In the genomic region with DNA sequence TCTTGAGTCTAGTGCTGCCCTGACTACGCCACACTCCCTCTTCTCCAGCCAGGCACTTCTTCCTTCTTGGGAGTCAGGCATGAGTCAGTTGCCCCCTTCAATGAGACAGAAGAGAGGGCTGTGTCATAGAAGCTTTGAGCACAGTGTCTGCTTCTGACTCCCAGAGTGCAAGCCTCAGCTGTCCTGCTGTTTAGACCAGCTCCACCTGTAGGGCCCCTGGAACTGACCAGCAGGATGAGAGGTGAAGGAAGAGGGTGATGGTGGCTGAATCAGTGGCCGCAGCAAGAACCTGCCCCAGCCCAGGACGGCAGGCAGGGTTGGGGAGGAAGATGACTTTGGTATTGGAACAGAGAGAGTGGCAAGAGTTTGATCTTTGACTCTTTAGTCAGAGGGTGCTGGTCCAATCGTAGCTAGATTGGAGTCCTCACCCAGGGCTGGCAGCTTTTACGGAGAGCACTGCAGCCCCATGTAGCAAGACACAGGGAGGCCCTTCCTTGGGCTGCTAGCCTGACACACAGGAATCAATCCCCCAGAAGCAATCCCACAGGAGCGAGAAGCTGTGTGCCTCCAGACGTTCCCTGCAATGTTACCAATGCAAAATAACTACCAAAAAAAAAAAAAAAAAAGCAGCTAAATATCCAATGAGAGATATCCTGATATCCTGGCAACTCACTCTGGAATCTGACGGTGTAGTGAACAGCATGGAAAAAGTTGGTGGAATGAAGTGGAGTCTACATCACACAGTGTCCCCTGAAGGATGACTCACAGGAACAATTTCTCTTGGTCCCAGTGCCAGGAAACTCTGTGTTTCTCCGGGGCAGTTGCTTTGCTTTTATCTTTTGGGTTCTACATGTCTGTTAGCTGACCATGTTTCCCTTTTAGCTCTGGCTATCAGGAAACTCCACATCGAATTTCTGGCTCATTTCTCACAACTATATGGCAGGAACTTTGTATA, we compare ENCODE assay signal across 6 cellular contexts. TPM values are rescaled to one million over a fixed set of nuclear protein-coding genes. Genes with fewer than 3 reads are reported as not detected.
DNase-seq lines count a peak whose midpoint lies in the region; TF ChIP-seq lines count a peak whose summit lies in the region.
"Had no signal": no experiment of that assay in that cellular context is flagged by ENCODE, and none has a peak within 500 bp of the region (broad histone marks: within the 10 kb centered on the region; RNA-seq: fewer than 3 reads in every experiment).

No MANE protein-coding gene starts in this region.

- intact Hi-C loops in uterus (cut with DNase I; ENCODE audit: low total_unique reads) = no loop called here

- H3K27ac ChIP-seq in uterus = peak overlapping the region; percentile 81 to 89

- TF ChIP-seq POLR2A in uterus (IDR thresholded peaks at IDR 0.05) = peak in 1 of 2 donors; percentile 8

- no peaks in the 10 kb centered on the region for H3K36me3 ChIP-seq in uterus

- H3K4me3 ChIP-seq in uterus = no peak overlapping the region

- H3K4me1 ChIP-seq in uterus = peaks cover 0 to 16% of the 10 kb centered on the region in 2 donors

- no peaks in the 10 kb centered on the region for H3K9me3 ChIP-seq in uterus

- TF ChIP-seq CTCF in uterus (IDR thresholded peaks at IDR 0.05) = no peak

- DNase-seq in T1000 (lab: John Stamatoyannopoulos, UW) (peak; percentile 45), hepatic stellate cell (ENCODE audit: low spot score) (peak; percentile 81), uterus (peak; percentile 60 to 82), NCI-H1694 treated with DMSO at 0.1 percent for 48 hours (lab: John Stamatoyannopoulos, UW) (no peak), HuH-7.5 (ENCODE audit: low spot score) (no peak)

- H3K27me3 ChIP-seq in uterus = no peaks in the 10 kb centered on the region

RNA-seq across cellular contexts. Expression of gene C10orf62, which starts 6.9 kb away (rescaled TPM):
- total RNA-seq in uterus = not detected
- total RNA-seq: mesothelial cell of epicardium had no signal

RNA-seq across cellular contexts. Expression of gene HOGA1, which starts 12.2 kb away (rescaled TPM):
- total RNA-seq in uterus = 1 to 10 TPM in 2 of 4 donors, under 1 TPM in 2; 0.26 to 2.5 (median 0.97) TPM

RNA-seq across cellular contexts. Expression of gene ANKRD2, which starts 23.8 kb away (rescaled TPM):
- under 1 TPM in 2 of 4 donors, not detected in 2; 0.43 to 0.48 TPM for total RNA-seq in uterus

RNA-seq across cellular contexts. Expression of gene MORN4, which starts 36.9 kb away (rescaled TPM):
- 10 to 100 TPM in 3 of 4 donors, 1 to 10 TPM in 1; 3.1 to 11.5 (median 10.8) TPM for total RNA-seq in uterus

RNA-seq across cellular contexts. Expression of gene PI4K2A, which starts 44.1 kb away (rescaled TPM):
- total RNA-seq in uterus = 10 to 100 TPM in 3 of 4 donors, 1 to 10 TPM in 1; 5.6 to 14.7 (median 11.9) TPM

Comparison
In these comparisons a context has a peak if more than half of its experiments do, and no peak if none do; other contexts are left out.
1. DNase-seq: peak in T1000 (single experiment), hepatic stellate cell (single experiment) and uterus (2 of 2); none in NCI-H1694 treated with DMSO at 0.1 percent for 48 hours (single experiment) and HuH-7.5 (single experiment).